ENCODE assay signal across 15 cellular contexts in the genomic region with DNA sequence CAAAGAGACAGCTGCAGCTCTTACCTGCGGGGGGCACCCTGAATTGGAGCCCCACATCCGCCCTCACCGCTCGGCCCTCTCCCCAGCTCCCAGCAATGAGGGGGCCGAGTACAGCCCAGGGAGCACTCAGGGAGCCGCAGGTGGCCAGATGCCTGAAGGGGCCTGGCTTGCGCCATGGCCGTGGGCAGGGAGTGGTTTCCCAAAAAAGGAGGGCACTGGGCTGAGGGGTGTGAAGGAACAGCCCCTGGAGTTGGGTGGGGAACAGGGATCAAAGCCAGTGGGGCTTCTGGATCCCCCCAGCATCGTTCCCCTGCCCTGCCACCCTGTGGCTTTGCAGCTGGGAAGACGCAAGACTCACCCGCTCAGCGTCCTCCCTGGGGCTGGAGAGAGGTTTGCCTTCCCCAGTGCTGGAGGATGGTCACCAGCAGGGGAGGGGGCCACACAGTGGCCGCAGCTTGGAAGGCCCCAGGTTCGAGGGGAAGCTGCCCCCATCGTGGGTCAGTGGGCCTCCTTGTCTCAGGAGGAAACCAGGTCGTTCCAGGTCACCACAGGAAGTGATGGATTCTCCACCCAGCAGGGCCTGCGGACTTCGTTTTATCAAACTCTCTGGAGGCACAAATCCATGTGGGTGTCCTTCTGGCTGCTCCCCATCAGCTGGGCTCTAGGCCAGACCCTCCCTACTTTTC.
A peak's percentile ranks its signal among the peaks of the same experiment; 100 is the strongest.
DNase-seq lines count a peak whose midpoint lies in the region; ATAC-seq and TF ChIP-seq lines count a peak whose summit lies in the region.
"Had no signal": no experiment of that assay in that cellular context is flagged by ENCODE, and none has a peak within 500 bp of the region (broad histone marks: within the 10 kb centered on the region; RNA-seq: fewer than 3 reads in every experiment).

No MANE protein-coding gene starts in this region.

- peaks cover 4 to 10% of the 10 kb centered on the region in 2 donors for H3K9me3 Mint-ChIP-seq in stimulated activated naive CD8-positive, alpha-beta T cell treated with anti-CD3 and anti-CD28 coated beads, Interleukin-15, amount 100 ng/mL, for 72 hours
- H3K9me3 Mint-ChIP-seq in glutamatergic neuron (ENCODE audit: unreplicated experiment) (peaks cover 4% of the 10 kb centered on the region), type B pancreatic cell (no peaks in the 10 kb centered on the region)

- peak; percentile 27 for TF ChIP-seq CTCF in glutamatergic neuron (IDR thresholded peaks at IDR 0.05; ENCODE audit: partially characterized antibody, unreplicated experiment)
- no peak for TF ChIP-seq CTCF in type B pancreatic cell (conservative IDR thresholded peaks at IDR 0.05)

- no peak overlapping the region for H3K27ac Mint-ChIP-seq in stimulated activated naive CD8-positive, alpha-beta T cell treated with anti-CD3 and anti-CD28 coated beads, Interleukin-15, amount 100 ng/mL, for 72 hours
- H3K27ac Mint-ChIP-seq in glutamatergic neuron (ENCODE audit: unreplicated experiment): no peak overlapping the region
- no peak overlapping the region for H3K27ac Mint-ChIP-seq in type B pancreatic cell

- no peaks in the 10 kb centered on the region for H3K79me1 ChIP-seq in neuronal stem cell (ENCODE audit: low read depth, low read length)

- no peak overlapping the region for H4K8ac ChIP-seq in neuronal stem cell (ENCODE audit: low read depth, low read length)

- no peak overlapping the region for H3K4me2 ChIP-seq in neuronal stem cell (ENCODE audit: insufficient read depth, low read length, poor library complexity, severe bottlenecking)
- H3K4me2 ChIP-seq: A549 had no signal

- no peaks in the 10 kb centered on the region for H3K27me3 Mint-ChIP-seq in stimulated activated naive CD8-positive, alpha-beta T cell treated with anti-CD3 and anti-CD28 coated beads, Interleukin-15, amount 100 ng/mL, for 72 hours
- H3K27me3 Mint-ChIP-seq in glutamatergic neuron (ENCODE audit: unreplicated experiment): peaks cover 4% of the 10 kb centered on the region
- peaks cover 4% of the 10 kb centered on the region for H3K27me3 Mint-ChIP-seq in type B pancreatic cell

- no peak overlapping the region for H3K4ac ChIP-seq in neuronal stem cell (ENCODE audit: low read length)

- H3K9me3 ChIP-seq in neuronal stem cell (replicated peaks in 1 of 2; ENCODE audit: control insufficient read depth in 2 of 2, insufficient read depth in 1 of 2, low read depth in 1 of 2, low read length in 2 of 2): peaks cover 0 to 5% of the 10 kb centered on the region in 2 donors
- H3K9me3 ChIP-seq: A549 had no signal

- no peak overlapping the region for H3K9ac ChIP-seq in neuronal stem cell (ENCODE audit: low read depth, low read length, poor library complexity)

- H2AFZ ChIP-seq in neuronal stem cell (ENCODE audit: low read length): no peak overlapping the region

- no peak overlapping the region for H3K4me3 Mint-ChIP-seq in stimulated activated naive CD8-positive, alpha-beta T cell treated with anti-CD3 and anti-CD28 coated beads, Interleukin-15, amount 100 ng/mL, for 72 hours
- H3K4me3 Mint-ChIP-seq in glutamatergic neuron (ENCODE audit: unreplicated experiment): no peak overlapping the region
- H3K4me3 Mint-ChIP-seq in type B pancreatic cell: no peak overlapping the region

- ATAC-seq in stimulated activated naive CD8-positive, alpha-beta T cell treated with anti-CD3 and anti-CD28 coated beads, Interleukin-15, amount 100 ng/mL, for 72 hours: peak; percentile 32
- ATAC-seq in stimulated activated naive CD8-positive, alpha-beta T cell treated with anti-CD3 and anti-CD28 coated beads, Interleukin-15, Interleukin-2, amounts not matched to agents 100 U/mL and 50 U/mL, for 24 hours: no peak
- ATAC-seq: K562 had no signal

- no peak overlapping the region for H2BK15ac ChIP-seq in neuronal stem cell (ENCODE audit: low read length)

- DNase-seq in stimulated activated naive CD8-positive, alpha-beta T cell treated with anti-CD3 and anti-CD28 coated beads, Interleukin-15, amount 100 ng/mL, for 72 hours: no peak
- DNase-seq in stimulated activated naive CD8-positive, alpha-beta T cell treated with anti-CD3 and anti-CD28 coated beads, Interleukin-15, Interleukin-2, amounts not matched to agents 100 U/mL and 50 U/mL, for 24 hours: no peak
- DNase-seq in glutamatergic neuron (peak; percentile 13), neuronal stem cell (ENCODE audit: low spot score) (no peak), Kasumi-1 (lab: John Stamatoyannopoulos, UW) (no peak), type B pancreatic cell (ENCODE audit: extremely low spot score, unreplicated experiment) (no peak), NCI-H1048 (lab: John Stamatoyannopoulos, UW) (no peak)
- DNase-seq: COR-L47, HCEC 1CT, NCI-H1436 treated with DMSO at 0.1 percent for 48 hours, NCI-H2029 treated with DMSO at 0.1 percent for 48 hours, NCI-H2171 treated with DMSO at 0.1 percent for 48 hours, NCI-H748 treated with DMSO at 0.1 percent for 48 hours had no signal

- no peak overlapping the region for H2BK12ac ChIP-seq in neuronal stem cell (ENCODE audit: low read length)

- no peak overlapping the region for H3K4me3 ChIP-seq in neuronal stem cell (ENCODE audit: low read length in 2 of 2)
- H3K4me3 ChIP-seq: A549, K562 had no signal

- H4K91ac ChIP-seq in neuronal stem cell (ENCODE audit: low read depth, low read length, poor library complexity): no peak overlapping the region

- peak overlapping the region; percentile 26 for H2AK5ac ChIP-seq in neuronal stem cell (ENCODE audit: low read depth, low read length)

- H2BK120ac ChIP-seq in neuronal stem cell (ENCODE audit: low read depth, low read length): no peak overlapping the region

- H2BK5ac ChIP-seq in neuronal stem cell (ENCODE audit: low read length): peak overlapping the region; percentile 79

- peaks cover 0 to 58% (median 4%) of the 10 kb centered on the region in 3 experiments for H3K27me3 ChIP-seq in neuronal stem cell (ENCODE audit: control insufficient read depth in 3 of 3, insufficient read depth in 3 of 3, low read depth in 1 of 3, low read length in 3 of 3)

- peaks cover 0 to under 1% of the 10 kb centered on the region in 2 donors for H3K4me1 ChIP-seq in neuronal stem cell (ENCODE audit: control insufficient read depth in 2 of 2, insufficient read depth in 1 of 2, low read depth in 1 of 2, low read length in 2 of 2)
- H3K4me1 ChIP-seq: A549 had no signal

- peak overlapping the region; percentile 13 for H3K23ac ChIP-seq in neuronal stem cell (ENCODE audit: low read depth, low read length, poor library complexity)

- no peaks in the 10 kb centered on the region for H3K36me3 Mint-ChIP-seq in glutamatergic neuron (ENCODE audit: unreplicated experiment)
- H3K36me3 Mint-ChIP-seq in type B pancreatic cell: no peaks in the 10 kb centered on the region

- H3K27ac ChIP-seq in neuronal stem cell (replicated peaks; ENCODE audit: low read length): no peak overlapping the region
- H3K27ac ChIP-seq: A549 had no signal

- peaks cover 10% of the 10 kb centered on the region for H3K4me1 Mint-ChIP-seq in stimulated activated naive CD8-positive, alpha-beta T cell treated with anti-CD3 and anti-CD28 coated beads, Interleukin-15, amount 100 ng/mL, for 72 hours
- H3K4me1 Mint-ChIP-seq in glutamatergic neuron (ENCODE audit: low read depth, unreplicated experiment) (no peaks in the 10 kb centered on the region), type B pancreatic cell (ENCODE audit: unreplicated experiment) (no peaks in the 10 kb centered on the region)

- H3K18ac ChIP-seq in neuronal stem cell (ENCODE audit: low read length): peak overlapping the region; percentile 65

- no peaks in the 10 kb centered on the region for H3K36me3 ChIP-seq in neuronal stem cell (replicated peaks in 1 of 2; ENCODE audit: control insufficient read depth in 2 of 2, insufficient read depth in 2 of 2, low read length in 2 of 2)

- no peak overlapping the region for H3K14ac ChIP-seq in neuronal stem cell (ENCODE audit: low read length)

- WGBS in neuronal stem cell (ENCODE audit: extremely low coverage in 2 of 2, insufficient read length in 2 of 2, insufficient replicate concordance in 1 of 2), 2 donors: no CpG with 5 or more reads among the region's 18 CpGs
